In the genomic region with DNA sequence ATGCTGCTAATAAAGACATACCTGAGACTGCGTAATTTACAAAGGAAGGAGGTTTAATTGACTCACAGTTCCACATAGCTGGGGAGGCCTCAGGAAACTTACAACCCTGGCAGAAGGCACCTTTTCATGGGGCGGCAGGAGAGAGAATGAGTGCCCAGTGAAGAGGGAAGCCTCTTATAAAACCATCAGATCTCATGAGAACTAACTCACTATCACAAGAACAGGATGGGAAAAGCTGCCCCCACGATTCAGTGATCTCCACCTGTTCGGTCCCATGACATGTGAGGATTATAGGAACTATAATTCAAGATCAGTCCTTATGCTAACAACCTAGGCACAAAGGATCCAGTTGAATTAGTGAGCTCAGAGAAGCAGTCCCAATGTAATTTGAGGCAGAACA, we compare ENCODE assay signal across 26 cellular contexts. TPM values are rescaled to one million over a fixed set of nuclear protein-coding genes. Genes with fewer than 3 reads are reported as not detected.
"Had no signal": no experiment of that assay in that cellular context is flagged by ENCODE, and none has a peak within 500 bp of the region (broad histone marks: within the 10 kb centered on the region; RNA-seq: fewer than 3 reads in every experiment).

No MANE protein-coding gene starts in this region.

- H3K9me3 ChIP-seq: ascending aorta had no signal

- H3K4me1 ChIP-seq: ascending aorta had no signal

- H3K27me3 Mint-ChIP-seq: activated CD4-positive, alpha-beta memory T cell treated with anti-CD3 and anti-CD28 coated beads for 36 hours; activated CD4-positive, alpha-beta T cell treated with anti-CD3 and anti-CD28 coated beads, Interleukin-2, amount 10 ng/mL, durations not matched to agents 7 days and 5 days; brain; central memory CD8-positive, alpha-beta T cell had no signal

- DNase-seq: activated CD4-positive, alpha-beta memory T cell treated with anti-CD3 and anti-CD28 coated beads for 36 hours; activated CD4-positive, alpha-beta T cell treated with anti-CD3 and anti-CD28 coated beads, Interleukin-2, amount 10 ng/mL, durations not matched to agents 7 days and 5 days; activated CD4-positive, CD25-positive, alpha-beta regulatory T cell; activated CD8-positive, alpha-beta memory T cell treated with anti-CD3 and anti-CD28 coated beads for 24 hours; activated effector memory CD4-positive, alpha-beta T cell treated with anti-CD3 and anti-CD28 coated beads, Interleukin-2, amount 50 U/mL, for 16 hours; activated naive CD4-positive, alpha-beta T cell treated with Interleukin-2 at 50 U/mL for 16 hours; activated naive CD8-positive, alpha-beta T cell treated with anti-CD3 and anti-CD28 coated beads, Interleukin-2, amount 50 U/mL, for 24 hours; activated T-cell treated with anti-CD3 and anti-CD28 coated beads, Interleukin-2, amount 50 U/mL, for 4 hours; amniotic stem cell; KG1; NCI-H1092; NCI-H1417 treated with DMSO at 0.1 percent for 48 hours; NCI-H1694; NCI-H2029; NCI-H2227 treated with DMSO at 0.1 percent for 48 hours; NCI-H446 treated with DMSO at 0.1 percent for 48 hours; NCI-H748 treated with DMSO at 0.1 percent for 48 hours; RPMI8226 had no signal

- H3K4me3 ChIP-seq: ascending aorta had no signal

- H3K9me3 Mint-ChIP-seq: activated CD4-positive, alpha-beta memory T cell treated with anti-CD3 and anti-CD28 coated beads for 36 hours; activated CD4-positive, alpha-beta T cell treated with anti-CD3 and anti-CD28 coated beads, Interleukin-2, amount 10 ng/mL, durations not matched to agents 7 days and 5 days; activated naive CD4-positive, alpha-beta T cell treated with anti-CD3 and anti-CD28 coated beads, Interleukin-2, amount 50 U/mL, for 72 hours; activated naive CD8-positive, alpha-beta T cell treated with anti-CD3 and anti-CD28 coated beads, Interleukin-2, amount 50 U/mL, for 24 hours; activated T-cell treated with anti-CD3 and anti-CD28 coated beads, Interleukin-2, amount 50 U/mL, for 4 hours; central memory CD8-positive, alpha-beta T cell; T-helper 1 cell treated with Interleukin-12 subunit alpha and Interleukin-12 subunit beta and Interleukin-4 antibody, amounts not matched to agents 30 μg/mL and 1 μg/mL, for 36 hours had no signal

- H3K27ac ChIP-seq: ascending aorta had no signal

- H3K36me3 ChIP-seq: ascending aorta had no signal

- ATAC-seq: activated naive CD4-positive, alpha-beta T cell treated with anti-CD3 and anti-CD28 coated beads, Interleukin-2, amount 50 U/mL, for 72 hours; activated naive CD8-positive, alpha-beta T cell treated with anti-CD3 and anti-CD28 coated beads, Interleukin-2, amount 50 U/mL, for 24 hours; activated T-cell treated with anti-CD3 and anti-CD28 coated beads, Interleukin-2, amount 50 U/mL, for 4 hours; Panc1; Right ventricle myocardium inferior had no signal

- H3K4me3 Mint-ChIP-seq: activated CD4-positive, alpha-beta memory T cell treated with anti-CD3 and anti-CD28 coated beads for 36 hours; activated CD4-positive, alpha-beta T cell treated with anti-CD3 and anti-CD28 coated beads, Interleukin-2, amount 10 ng/mL, durations not matched to agents 7 days and 5 days; activated naive CD8-positive, alpha-beta T cell treated with anti-CD3 and anti-CD28 coated beads, Interleukin-2, amount 50 U/mL, for 24 hours; activated T-cell treated with anti-CD3 and anti-CD28 coated beads, Interleukin-2, amount 50 U/mL, for 4 hours; brain; central memory CD8-positive, alpha-beta T cell; T-helper 1 cell treated with Interleukin-12 subunit alpha and Interleukin-12 subunit beta and Interleukin-4 antibody, amounts not matched to agents 30 μg/mL and 1 μg/mL, for 36 hours had no signal

- H3K27ac Mint-ChIP-seq: activated CD4-positive, alpha-beta memory T cell treated with anti-CD3 and anti-CD28 coated beads for 36 hours; activated CD4-positive, alpha-beta T cell treated with anti-CD3 and anti-CD28 coated beads, Interleukin-2, amount 10 ng/mL, durations not matched to agents 7 days and 5 days; activated naive CD4-positive, alpha-beta T cell treated with anti-CD3 and anti-CD28 coated beads, Interleukin-2, amount 50 U/mL, for 72 hours; activated naive CD8-positive, alpha-beta T cell treated with anti-CD3 and anti-CD28 coated beads, Interleukin-2, amount 50 U/mL, for 24 hours; T-helper 1 cell treated with Interleukin-12 subunit alpha and Interleukin-12 subunit beta and Interleukin-4 antibody, amounts not matched to agents 30 μg/mL and 1 μg/mL, for 36 hours had no signal

- H3K36me3 Mint-ChIP-seq: activated CD4-positive, alpha-beta memory T cell treated with anti-CD3 and anti-CD28 coated beads for 36 hours; activated naive CD4-positive, alpha-beta T cell treated with anti-CD3 and anti-CD28 coated beads, Interleukin-2, amount 50 U/mL, for 72 hours; brain had no signal

- H3K4me1 Mint-ChIP-seq: activated CD4-positive, alpha-beta T cell treated with anti-CD3 and anti-CD28 coated beads, Interleukin-2, amount 10 ng/mL, durations not matched to agents 7 days and 5 days; central memory CD8-positive, alpha-beta T cell had no signal

RNA-seq across cellular contexts. Expression of a gene that starts 59.4 kb away (rescaled TPM):
- total RNA-seq: activated CD4-positive, alpha-beta memory T cell treated with anti-CD3 and anti-CD28 coated beads for 36 hours; activated CD4-positive, alpha-beta T cell treated with anti-CD3 and anti-CD28 coated beads, Interleukin-2, amount 10 ng/mL, durations not matched to agents 7 days and 5 days; activated naive CD4-positive, alpha-beta T cell treated with anti-CD3 and anti-CD28 coated beads, Interleukin-2, amount 50 U/mL, for 72 hours; OCI-LY7 had no signal
